In genomic region chr13:110506859-110507566, GRCh38 we compare ENCODE assay signal across 10 cellular contexts. TPM values are rescaled to one million over a fixed set of nuclear protein-coding genes. Genes with fewer than 3 reads are reported as not detected.
DNase-seq lines count a peak whose midpoint lies in the region; ATAC-seq and TF ChIP-seq lines count a peak whose summit lies in the region.
"Had no signal": no experiment of that assay in that cellular context is flagged by ENCODE, and none has a peak within 500 bp of the region (broad histone marks: within the 10 kb centered on the region; RNA-seq: fewer than 3 reads in every experiment).

No MANE protein-coding gene starts in this region.

- no peaks in the 10 kb centered on the region for H3K9me3 ChIP-seq in testis

- peak; percentile 77 for DNase-seq in NCI-H1105 treated with DMSO at 0.1 percent for 48 hours (lab: John Stamatoyannopoulos, UW)
- no peak for DNase-seq in chondrocyte (ENCODE audit: low spot score)
- DNase-seq in left lobe of liver (ENCODE audit: low spot score): peak; percentile 93
- peak; percentile 66 for DNase-seq in testis
- DNase-seq in occipital lobe (lab: John Stamatoyannopoulos, UW): no peak
- no peak for DNase-seq in activated CD8-positive, alpha-beta memory T cell treated with anti-CD3 and anti-CD28 coated beads, Interleukin-2, amount 50 U/mL, for 4 hours
- no peak for DNase-seq in CD14-positive monocyte (ENCODE audit: low spot score)
- DNase-seq: activated CD4-positive, CD25-positive, alpha-beta regulatory T cell treated with anti-CD3 and anti-CD28 coated beads, Interleukin-2, amount 50 U/mL, for 72 hours; NCI-H69 had no signal

- H3K27ac Mint-ChIP-seq in chondrocyte (ENCODE audit: unreplicated experiment): peak overlapping the region; percentile 78
- H3K27ac Mint-ChIP-seq in CD14-positive monocyte: no peak overlapping the region

- H3K4me1 Mint-ChIP-seq in chondrocyte (ENCODE audit: low read depth) (peaks cover 58% of the 10 kb centered on the region), CD14-positive monocyte (peaks cover 28% of the 10 kb centered on the region)

- ATAC-seq in left lobe of liver: peak; percentile 78
- ATAC-seq in GM18520 (IDR thresholded peaks at IDR 0.05; ENCODE audit: unreplicated experiment): no peak

- intact Hi-C loops in testis (cut with DNase I; ENCODE audit: low total_unique reads): no loop called here
- intact Hi-C loops in CD14-positive monocyte (cut with micrococcal nuclease): no loop called here

- no peak for TF ChIP-seq POLR2A in testis (IDR thresholded peaks at IDR 0.05)

- H3K27ac ChIP-seq in testis: peak overlapping the region in 1 of 2 donors; percentile 41

- 50 to 60% methylated on average over 17 of the region's 17 CpGs for WGBS in testis, 2 donors

- TF ChIP-seq CTCF in chondrocyte (IDR thresholded peaks at IDR 0.05) (no peak), testis (IDR thresholded peaks at IDR 0.05) (no peak), CD14-positive monocyte (IDR thresholded peaks at IDR 0.05) (no peak)

- H3K4me3 ChIP-seq in testis: no peak overlapping the region

- H3K9me3 Mint-ChIP-seq in chondrocyte (ENCODE audit: low read depth) (no peaks in the 10 kb centered on the region), CD14-positive monocyte (no peaks in the 10 kb centered on the region)

- no peaks in the 10 kb centered on the region for H3K27me3 Mint-ChIP-seq in chondrocyte (ENCODE audit: low read depth)
- H3K27me3 Mint-ChIP-seq in CD14-positive monocyte (ENCODE audit: low read depth in 3 of 3): no peaks in the 10 kb centered on the region

- H3K4me3 Mint-ChIP-seq in chondrocyte (ENCODE audit: unreplicated experiment): peak overlapping the region; percentile 21
- H3K4me3 Mint-ChIP-seq in CD14-positive monocyte: no peak overlapping the region

- peaks cover 19% of the 10 kb centered on the region for H3K4me1 ChIP-seq in testis

- H3K36me3 Mint-ChIP-seq in chondrocyte (ENCODE audit: low read depth) (peaks cover 54% of the 10 kb centered on the region), CD14-positive monocyte (no peaks in the 10 kb centered on the region)

- no peaks in the 10 kb centered on the region for H3K27me3 ChIP-seq in testis

- no peaks in the 10 kb centered on the region for H3K36me3 ChIP-seq in testis (ENCODE audit: low read depth, missing control alignments)

RNA-seq across cellular contexts. Expression of gene RAB20, which starts 54.5 kb away (rescaled TPM):
- total RNA-seq in chondrocyte: 3.6 to 7.8 TPM (median 6.3 TPM) in 3 replicates
- 12.3 TPM for total RNA-seq in left lobe of liver
- 10 to 100 TPM; 27.2 to 41.1 TPM for total RNA-seq in testis
- polyA plus RNA-seq in testis (ENCODE audit: insufficient read depth, low read depth, low replicate concordance): 22.0 TPM
- 2.5 TPM for total RNA-seq in occipital lobe
- 10 to 100 TPM; 37.8 to 43.1 TPM for polyA plus RNA-seq in CD14-positive monocyte

Comparison
In these comparisons a context has a peak if more than half of its experiments do, and no peak if none do; other contexts are left out.
1. DNase-seq: peak in NCI-H1105 treated with DMSO at 0.1 percent for 48 hours (single experiment), left lobe of liver (single experiment) and testis (single experiment); none in chondrocyte (single experiment), occipital lobe (single experiment), activated CD8-positive, alpha-beta memory T cell treated with anti-CD3 and anti-CD28 coated beads, Interleukin-2, amount 50 U/mL, for 4 hours (single experiment) and CD14-positive monocyte (single experiment).